ENCODE assay signal across 11 cellular contexts in the genomic region with DNA sequence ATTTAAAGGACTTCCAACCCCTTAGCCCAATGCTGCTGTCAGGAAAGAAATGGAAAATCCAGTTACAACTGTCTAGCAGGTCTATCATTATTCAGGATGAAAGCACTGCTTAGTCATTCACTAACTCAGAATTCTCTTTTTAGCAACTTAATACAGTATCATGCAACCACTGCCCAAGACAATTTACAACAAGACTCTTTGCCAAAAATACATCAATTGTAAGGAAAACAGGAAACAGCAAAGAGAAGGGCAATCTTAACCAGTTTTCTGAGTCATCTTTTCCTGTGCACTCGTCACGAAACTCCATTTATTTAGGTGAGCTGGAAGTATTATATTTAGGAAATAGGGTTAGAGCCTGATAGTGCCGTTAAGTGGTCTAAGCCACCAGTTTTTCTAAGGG.
DNase-seq lines count a peak whose midpoint lies in the region; ATAC-seq and TF ChIP-seq lines count a peak whose summit lies in the region.
"Had no signal": no experiment of that assay in that cellular context is flagged by ENCODE, and none has a peak within 500 bp of the region (broad histone marks: within the 10 kb centered on the region; RNA-seq: fewer than 3 reads in every experiment).

No MANE protein-coding gene starts in this region.

- H3K36me3 ChIP-seq in HCT116 (ENCODE audit: control insufficient read depth in 1 of 2, insufficient read depth in 2 of 2, low read length in 2 of 2): no peaks in the 10 kb centered on the region

- no TSS peak for BruUV-seq in HCT116 (replicated peaks; lab: Mats Ljungman, UMichigan)

- H3K4me2 ChIP-seq in HCT116 (ENCODE audit: low read length): no peak overlapping the region

- H3K4me1 ChIP-seq in HCT116 (ENCODE audit: control insufficient read depth in 1 of 2, insufficient read depth in 2 of 2, low read length in 2 of 2): no peaks in the 10 kb centered on the region

- ATAC-seq in HCT116: no peak
- no peak for ATAC-seq in GM21515 (IDR thresholded peaks at IDR 0.05; ENCODE audit: unreplicated experiment)
- no peak for ATAC-seq in natural killer cell treated with Interleukin-12 subunit alpha and Interleukin-12 subunit beta and Interleukin-15 and Interleukin-18, amount 100 ng/mL, for 72 hours

- no peak for TF ChIP-seq POLR2A in HCT116 (IDR thresholded peaks at IDR 0.05; ENCODE audit: borderline replicate concordance, extremely low read depth, insufficient read depth, insufficient read length)

- H3K9me3 Mint-ChIP-seq in natural killer cell treated with Interleukin-12 subunit alpha and Interleukin-12 subunit beta and Interleukin-15 and Interleukin-18, amount 100 ng/mL, for 72 hours: no peaks in the 10 kb centered on the region
- no peaks in the 10 kb centered on the region for H3K9me3 Mint-ChIP-seq in progenitor cell of endocrine pancreas (ENCODE audit: low read depth)
- H3K9me3 Mint-ChIP-seq: nephron had no signal

- H3K27me3 Mint-ChIP-seq in natural killer cell treated with Interleukin-12 subunit alpha and Interleukin-12 subunit beta and Interleukin-15 and Interleukin-18, amount 100 ng/mL, for 72 hours: no peaks in the 10 kb centered on the region
- no peaks in the 10 kb centered on the region for H3K27me3 Mint-ChIP-seq in progenitor cell of endocrine pancreas

- no peaks in the 10 kb centered on the region for H3K36me3 Mint-ChIP-seq in natural killer cell treated with Interleukin-12 subunit alpha and Interleukin-12 subunit beta and Interleukin-15 and Interleukin-18, amount 100 ng/mL, for 72 hours
- no peaks in the 10 kb centered on the region for H3K36me3 Mint-ChIP-seq in progenitor cell of endocrine pancreas (ENCODE audit: insufficient read depth)

- intact Hi-C loops in HCT116 (cut with micrococcal nuclease): no loop called here

- H3K27ac ChIP-seq in HCT116 (ENCODE audit: low read depth, low read length): no peak overlapping the region

- RAD21 ChIA-PET in HCT116 (lab: Charles Lee; ENCODE audit: low non-redundant PET in 1 of 2, low total read pairs in 2 of 2, uncharacterized antibody in 2 of 2, unreplicated experiment in 2 of 2): no interaction called here

- no peak overlapping the region for H3K4me3 Mint-ChIP-seq in natural killer cell treated with Interleukin-12 subunit alpha and Interleukin-12 subunit beta and Interleukin-15 and Interleukin-18, amount 100 ng/mL, for 72 hours
- H3K4me3 Mint-ChIP-seq in progenitor cell of endocrine pancreas (ENCODE audit: low read depth): no peak overlapping the region
- H3K4me3 Mint-ChIP-seq: nephron had no signal

- no peaks in the 10 kb centered on the region for H3K79me2 ChIP-seq in HCT116 (ENCODE audit: insufficient read depth, low read length)

- no peaks in the 10 kb centered on the region for H4K20me1 ChIP-seq in HCT116 (ENCODE audit: insufficient read depth)

- H2AFZ ChIP-seq in HCT116 (ENCODE audit: low read depth, low read length, poor library complexity, severe bottlenecking): no peak overlapping the region

- no peaks in the 10 kb centered on the region for H3K4me1 Mint-ChIP-seq in natural killer cell treated with Interleukin-12 subunit alpha and Interleukin-12 subunit beta and Interleukin-15 and Interleukin-18, amount 100 ng/mL, for 72 hours (ENCODE audit: low read depth in 2 of 2)
- peaks cover 5% of the 10 kb centered on the region for H3K4me1 Mint-ChIP-seq in progenitor cell of endocrine pancreas (ENCODE audit: low read depth)

- H3K9ac ChIP-seq in HCT116 (ENCODE audit: low read length): no peak overlapping the region

- DNase-seq in HCT116 (ENCODE audit: low read depth, low spot score) (no peak), RPMI7951 (ENCODE audit: low read depth) (peak; percentile 95), epithelial cell of proximal tubule (ENCODE audit: low read depth) (peak; percentile 9), retinal pigment epithelial cell (ENCODE audit: low read depth) (peak; percentile 41), progenitor cell of endocrine pancreas (ENCODE audit: low spot score, unreplicated experiment) (no peak), NCI-H1105 (lab: John Stamatoyannopoulos, UW) (no peak)
- DNase-seq in natural killer cell treated with Interleukin-12 subunit alpha and Interleukin-12 subunit beta and Interleukin-15 and Interleukin-18, amount 100 ng/mL, for 72 hours (ENCODE audit: low spot score): no peak
- DNase-seq: activated T-cell treated with anti-CD3 and anti-CD28 coated beads, Interleukin-2, amount 50 U/mL, for 1 hour; KG1 had no signal

- TF ChIP-seq RAD21 in HCT116 (IDR thresholded peaks at IDR 0.05; ENCODE audit: low read depth): no peak

- H3K9me3 ChIP-seq in HCT116 (ENCODE audit: control insufficient read depth in 1 of 2, insufficient read depth in 1 of 2, low read depth in 1 of 2, low read length in 2 of 2): no peaks in the 10 kb centered on the region

- no peak overlapping the region for H3K4me3 ChIP-seq in HCT116 (replicated peaks in 1 of 2; ENCODE audit: low read depth in 1 of 2, low read length in 2 of 2)
- no peak overlapping the region for H3K4me3 ChIP-seq in epithelial cell of proximal tubule (ENCODE audit: low read depth, low read length)
- no peak overlapping the region for H3K4me3 ChIP-seq in retinal pigment epithelial cell (ENCODE audit: low read length)

- no peak for TF ChIP-seq CTCF in HCT116 (IDR thresholded peaks at IDR 0.05 in 2 of 3, conservative IDR thresholded peaks at IDR 0.05 in 1 of 3; ENCODE audit: borderline replicate concordance in 1 of 3, insufficient read depth in 1 of 3, low read depth in 2 of 3, low read length in 2 of 3)
- TF ChIP-seq CTCF in epithelial cell of proximal tubule (conservative IDR thresholded peaks at IDR 0.05; ENCODE audit: low read depth, low read length): no peak
- no peak for TF ChIP-seq CTCF in retinal pigment epithelial cell (conservative IDR thresholded peaks at IDR 0.05; ENCODE audit: low read depth, low read length)
- TF ChIP-seq CTCF in progenitor cell of endocrine pancreas (IDR thresholded peaks at IDR 0.05; ENCODE audit: unreplicated experiment): no peak

- no peaks in the 10 kb centered on the region for H3K27me3 ChIP-seq in HCT116 (ENCODE audit: insufficient read depth, low read length)

- H3K9me2 ChIP-seq in HCT116 (ENCODE audit: insufficient read depth): no peaks in the 10 kb centered on the region

- H3K27ac Mint-ChIP-seq in natural killer cell treated with Interleukin-12 subunit alpha and Interleukin-12 subunit beta and Interleukin-15 and Interleukin-18, amount 100 ng/mL, for 72 hours: no peak overlapping the region
- H3K27ac Mint-ChIP-seq in progenitor cell of endocrine pancreas: no peak overlapping the region
- H3K27ac Mint-ChIP-seq: nephron had no signal

- CTCF ChIA-PET in HCT116 (lab: Charles Lee): no interaction called here

- POLR2A ChIA-PET in HCT116 (lab: Charles Lee): no interaction called here

TF ChIP-seq in HCT116, 20 proteins besides CTCF, POLR2A, EP300 and RAD21 (continues in another document):
- TF ChIP-seq, protein P1, sequence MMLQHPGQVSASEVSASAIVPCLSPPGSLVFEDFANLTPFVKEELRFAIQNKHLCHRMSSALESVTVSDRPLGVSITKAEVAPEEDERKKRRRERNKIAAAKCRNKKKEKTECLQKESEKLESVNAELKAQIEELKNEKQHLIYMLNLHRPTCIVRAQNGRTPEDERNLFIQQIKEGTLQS (IDR thresholded peaks at IDR 0.05): no peak
- TF ChIP-seq ZNF274 (IDR thresholded peaks at IDR 0.05; ENCODE audit: low read depth, low read length) (no peak), ELF1 (IDR thresholded peaks at IDR 0.05; ENCODE audit: borderline replicate concordance, low read depth) (no peak), FOSL1 (IDR thresholded peaks at IDR 0.05; ENCODE audit: low read depth) (no peak)
- TF ChIP-seq, protein P2, sequence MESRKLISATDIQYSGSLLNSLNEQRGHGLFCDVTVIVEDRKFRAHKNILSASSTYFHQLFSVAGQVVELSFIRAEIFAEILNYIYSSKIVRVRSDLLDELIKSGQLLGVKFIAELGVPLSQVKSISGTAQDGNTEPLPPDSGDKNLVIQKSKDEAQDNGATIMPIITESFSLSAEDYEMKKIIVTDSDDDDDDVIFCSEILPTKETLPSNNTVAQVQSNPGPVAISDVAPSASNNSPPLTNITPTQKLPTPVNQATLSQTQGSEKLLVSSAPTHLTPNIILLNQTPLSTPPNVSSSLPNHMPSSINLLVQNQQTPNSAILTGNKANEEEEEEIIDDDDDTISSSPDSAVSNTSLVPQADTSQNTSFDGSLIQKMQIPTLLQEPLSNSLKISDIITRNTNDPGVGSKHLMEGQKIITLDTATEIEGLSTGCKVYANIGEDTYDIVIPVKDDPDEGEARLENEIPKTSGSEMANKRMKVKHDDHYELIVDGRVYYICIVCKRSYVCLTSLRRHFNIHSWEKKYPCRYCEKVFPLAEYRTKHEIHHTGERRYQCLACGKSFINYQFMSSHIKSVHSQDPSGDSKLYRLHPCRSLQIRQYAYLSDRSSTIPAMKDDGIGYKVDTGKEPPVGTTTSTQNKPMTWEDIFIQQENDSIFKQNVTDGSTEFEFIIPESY (IDR thresholded peaks at IDR 0.05; ENCODE audit: extremely low read depth, insufficient replicate concordance, low read length): no peak
- TF ChIP-seq, protein P3, sequence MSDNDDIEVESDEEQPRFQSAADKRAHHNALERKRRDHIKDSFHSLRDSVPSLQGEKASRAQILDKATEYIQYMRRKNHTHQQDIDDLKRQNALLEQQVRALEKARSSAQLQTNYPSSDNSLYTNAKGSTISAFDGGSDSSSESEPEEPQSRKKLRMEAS (IDR thresholded peaks at IDR 0.05): no peak
- TF ChIP-seq, protein P4, sequence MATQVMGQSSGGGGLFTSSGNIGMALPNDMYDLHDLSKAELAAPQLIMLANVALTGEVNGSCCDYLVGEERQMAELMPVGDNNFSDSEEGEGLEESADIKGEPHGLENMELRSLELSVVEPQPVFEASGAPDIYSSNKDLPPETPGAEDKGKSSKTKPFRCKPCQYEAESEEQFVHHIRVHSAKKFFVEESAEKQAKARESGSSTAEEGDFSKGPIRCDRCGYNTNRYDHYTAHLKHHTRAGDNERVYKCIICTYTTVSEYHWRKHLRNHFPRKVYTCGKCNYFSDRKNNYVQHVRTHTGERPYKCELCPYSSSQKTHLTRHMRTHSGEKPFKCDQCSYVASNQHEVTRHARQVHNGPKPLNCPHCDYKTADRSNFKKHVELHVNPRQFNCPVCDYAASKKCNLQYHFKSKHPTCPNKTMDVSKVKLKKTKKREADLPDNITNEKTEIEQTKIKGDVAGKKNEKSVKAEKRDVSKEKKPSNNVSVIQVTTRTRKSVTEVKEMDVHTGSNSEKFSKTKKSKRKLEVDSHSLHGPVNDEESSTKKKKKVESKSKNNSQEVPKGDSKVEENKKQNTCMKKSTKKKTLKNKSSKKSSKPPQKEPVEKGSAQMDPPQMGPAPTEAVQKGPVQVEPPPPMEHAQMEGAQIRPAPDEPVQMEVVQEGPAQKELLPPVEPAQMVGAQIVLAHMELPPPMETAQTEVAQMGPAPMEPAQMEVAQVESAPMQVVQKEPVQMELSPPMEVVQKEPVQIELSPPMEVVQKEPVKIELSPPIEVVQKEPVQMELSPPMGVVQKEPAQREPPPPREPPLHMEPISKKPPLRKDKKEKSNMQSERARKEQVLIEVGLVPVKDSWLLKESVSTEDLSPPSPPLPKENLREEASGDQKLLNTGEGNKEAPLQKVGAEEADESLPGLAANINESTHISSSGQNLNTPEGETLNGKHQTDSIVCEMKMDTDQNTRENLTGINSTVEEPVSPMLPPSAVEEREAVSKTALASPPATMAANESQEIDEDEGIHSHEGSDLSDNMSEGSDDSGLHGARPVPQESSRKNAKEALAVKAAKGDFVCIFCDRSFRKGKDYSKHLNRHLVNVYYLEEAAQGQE (IDR thresholded peaks at IDR 0.05; ENCODE audit: low read depth): no peak

Comparison
In these comparisons a context has a peak if more than half of its experiments do, and no peak if none do; other contexts are left out.
1. DNase-seq: peak in RPMI7951 (single experiment), epithelial cell of proximal tubule (single experiment) and retinal pigment epithelial cell (single experiment); none in HCT116 (single experiment), natural killer cell treated with Interleukin-12 subunit alpha and Interleukin-12 subunit beta and Interleukin-15 and Interleukin-18, amount 100 ng/mL, for 72 hours (single experiment), progenitor cell of endocrine pancreas (single experiment) and NCI-H1105 (single experiment).